40 cellular contexts compared by ENCODE assay signal in the genomic region with DNA sequence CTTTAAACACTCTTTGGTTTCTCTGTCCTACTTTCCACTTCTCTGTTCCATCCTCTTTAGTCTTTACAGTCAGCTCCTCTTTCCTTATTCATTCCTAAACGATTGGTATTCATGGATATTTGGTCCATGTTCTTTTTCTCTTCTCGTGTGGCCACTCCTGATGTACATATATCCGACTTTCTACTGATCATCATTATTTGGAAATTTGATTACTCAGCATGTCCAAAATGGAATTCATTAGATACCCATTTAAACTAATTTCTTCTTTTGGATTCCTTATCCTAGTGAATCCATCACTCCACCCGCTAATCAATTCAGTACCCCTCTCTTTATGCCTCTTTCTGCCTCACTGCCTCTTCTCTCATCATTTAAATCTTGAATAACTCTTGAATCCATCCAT. TPM values are rescaled to one million over a fixed set of nuclear protein-coding genes. Genes with fewer than 3 reads are reported as not detected.
"Had no signal": no experiment of that assay in that cellular context is flagged by ENCODE, and none has a peak within 500 bp of the region (broad histone marks: within the 10 kb centered on the region; RNA-seq: fewer than 3 reads in every experiment).

No MANE protein-coding gene starts in this region.

- ATAC-seq: activated CD8-positive, alpha-beta T cell treated with anti-CD3 and anti-CD28 coated beads for 36 hours; activated naive CD4-positive, alpha-beta T cell treated with anti-CD3 and anti-CD28 coated beads, Interleukin-2, amount 50 U/mL, for 72 hours; activated T-cell treated with anti-CD3 and anti-CD28 coated beads, Interleukin-2, amount 50 U/mL, for 4 hours; activated T-cell treated with anti-CD3 and anti-CD28 coated beads, Interleukin-2, amount 50 U/mL, for 72 hours; activated T-helper 17 cell treated with anti-CD3 and anti-CD28 coated beads, Interleukin-2, amount 50 U/mL, for 72 hours; body of pancreas had no signal

- H3K36me3 Mint-ChIP-seq: activated CD4-positive, alpha-beta memory T cell treated with anti-CD3 and anti-CD28 coated beads for 36 hours; activated naive CD4-positive, alpha-beta T cell treated with anti-CD3 and anti-CD28 coated beads, Interleukin-2, amount 50 U/mL, for 72 hours; activated naive CD8-positive, alpha-beta T cell treated with anti-CD3 and anti-CD28 coated beads for 36 hours had no signal

- H3K27me3 Mint-ChIP-seq: activated B cell treated with CpG ODN at 0.5 μM for 24 hours; activated CD4-positive, alpha-beta memory T cell treated with anti-CD3 and anti-CD28 coated beads for 36 hours; activated CD8-positive, alpha-beta T cell treated with anti-CD3 and anti-CD28 coated beads for 36 hours; activated naive CD8-positive, alpha-beta T cell treated with anti-CD3 and anti-CD28 coated beads for 36 hours; central memory CD8-positive, alpha-beta T cell had no signal

- DNase-seq: activated B cell treated with CpG ODN at 0.5 μM for 24 hours; activated CD4-positive, alpha-beta memory T cell treated with anti-CD3 and anti-CD28 coated beads for 36 hours; activated CD4-positive, alpha-beta T cell treated with anti-CD3 and anti-CD28 coated beads for 4 hours; activated CD4-positive, alpha-beta T cell treated with anti-CD3 and anti-CD28 coated beads, Interleukin-2, amount 10 ng/mL, durations not matched to agents 24 days and 14 days; activated CD4-positive, alpha-beta T cell treated with anti-CD3 and anti-CD28 coated beads, Interleukin-2, amount 50 U/mL, for 1 hour; activated CD4-positive, alpha-beta T cell treated with anti-CD3 and anti-CD28 coated beads, Interleukin-2, amount 50 U/mL, for 4 hours; activated CD4-positive, CD25-positive, alpha-beta regulatory T cell treated with anti-CD3 and anti-CD28 coated beads, Interleukin-2, amount 50 U/mL, for 72 hours; activated CD8-positive, alpha-beta memory T cell treated with anti-CD3 and anti-CD28 coated beads, Interleukin-2, amount 50 U/mL, for 4 hours; activated CD8-positive, alpha-beta T cell treated with anti-CD3 and anti-CD28 coated beads for 36 hours; activated effector memory CD4-positive, alpha-beta T cell treated with anti-CD3 and anti-CD28 coated beads, Interleukin-2, amount 50 U/mL, for 16 hours; activated gamma-delta T cell treated with Interleukin-2 at 50 U/mL for 16 hours; activated naive CD4-positive, alpha-beta T cell treated with anti-CD3 and anti-CD28 coated beads, Interleukin-2, amount 50 U/mL, for 16 hours; activated naive CD4-positive, alpha-beta T cell treated with Interleukin-2 at 50 U/mL for 16 hours; activated naive CD8-positive, alpha-beta T cell treated with anti-CD3 and anti-CD28 coated beads for 36 hours; activated T-cell treated with anti-CD3 and anti-CD28 coated beads for 4 hours; activated T-cell treated with anti-CD3 and anti-CD28 coated beads, Interleukin-2, amount 50 U/mL, for 1 hour; activated T-cell treated with anti-CD3 and anti-CD28 coated beads, Interleukin-2, amount 50 U/mL, for 4 hours; activated T-cell treated with anti-CD3 and anti-CD28 coated beads, Interleukin-2, amount 50 U/mL, for 72 hours; adrenal gland; amniotic stem cell; aorta; body of pancreas; brain microvascular endothelial cell; caudate nucleus; cerebellar nuclear complex; T-helper 2 cell; T-helper 9 cell had no signal

- H3K9me3 Mint-ChIP-seq: activated CD4-positive, alpha-beta memory T cell treated with anti-CD3 and anti-CD28 coated beads for 36 hours; activated CD4-positive, alpha-beta T cell treated with anti-CD3 and anti-CD28 coated beads, Interleukin-2, amount 10 ng/mL, durations not matched to agents 24 days and 14 days; activated CD8-positive, alpha-beta T cell treated with anti-CD3 and anti-CD28 coated beads for 36 hours; activated naive CD8-positive, alpha-beta T cell treated with anti-CD3 and anti-CD28 coated beads for 36 hours; activated T-cell treated with anti-CD3 and anti-CD28 coated beads, Interleukin-2, amount 50 U/mL, for 4 hours; activated T-cell treated with anti-CD3 and anti-CD28 coated beads, Interleukin-2, amount 50 U/mL, for 72 hours; activated T-helper 1 cell treated with anti-CD3 and anti-CD28 coated beads, Interleukin-12 subunit alpha, Interleukin-12 subunit beta, Interleukin-2, Interleukin-4 antibody, amounts not matched to agents 30 ng/mL and 10 ng/mL and 1 ng/mL, durations not matched to agents 14 hours and 24 hours and 36 hours; activated T-helper 17 cell treated with anti-CD3 and anti-CD28 coated beads, Interleukin-2, amount 50 U/mL, for 72 hours; central memory CD8-positive, alpha-beta T cell; T-helper 1 cell treated with Interleukin-12 subunit alpha and Interleukin-12 subunit beta and Interleukin-4 antibody, amounts not matched to agents 30 μg/mL and 1 μg/mL, for 36 hours; T-helper 2 cell treated with Interferon-gamma antibody and Interleukin-4, amounts not matched to agents 5 μg/mL and 100 μg/mL, for 36 hours had no signal

- H3K9me3 ChIP-seq: adrenal gland, body of pancreas, breast epithelium had no signal

- H3K4me3 ChIP-seq: adrenal gland, body of pancreas, breast epithelium, cardiac muscle cell had no signal

- H3K36me3 ChIP-seq: adrenal gland, brain microvascular endothelial cell, breast epithelium, cardiac muscle cell had no signal

- H3K27me3 ChIP-seq: adrenal gland, body of pancreas, brain microvascular endothelial cell, breast epithelium, cardiac muscle cell had no signal

- H3K4me3 Mint-ChIP-seq: activated B cell treated with CpG ODN at 0.5 μM for 24 hours; activated CD4-positive, alpha-beta memory T cell treated with anti-CD3 and anti-CD28 coated beads for 36 hours; activated CD4-positive, alpha-beta T cell treated with anti-CD3 and anti-CD28 coated beads, Interleukin-2, amount 10 ng/mL, durations not matched to agents 24 days and 14 days; activated CD8-positive, alpha-beta T cell treated with anti-CD3 and anti-CD28 coated beads for 36 hours; activated naive CD8-positive, alpha-beta T cell treated with anti-CD3 and anti-CD28 coated beads for 36 hours; activated T-cell treated with anti-CD3 and anti-CD28 coated beads, Interleukin-2, amount 50 U/mL, for 4 hours; activated T-cell treated with anti-CD3 and anti-CD28 coated beads, Interleukin-2, amount 50 U/mL, for 72 hours; activated T-helper 1 cell treated with anti-CD3 and anti-CD28 coated beads, Interleukin-12 subunit alpha, Interleukin-12 subunit beta, Interleukin-2, Interleukin-4 antibody, amounts not matched to agents 30 ng/mL and 10 ng/mL and 1 ng/mL, durations not matched to agents 14 hours and 24 hours and 36 hours; activated T-helper 17 cell treated with anti-CD3 and anti-CD28 coated beads, Interleukin-2, amount 50 U/mL, for 72 hours; central memory CD8-positive, alpha-beta T cell; T-helper 1 cell treated with Interleukin-12 subunit alpha and Interleukin-12 subunit beta and Interleukin-4 antibody, amounts not matched to agents 30 μg/mL and 1 μg/mL, for 36 hours; T-helper 2 cell treated with Interferon-gamma antibody and Interleukin-4, amounts not matched to agents 5 μg/mL and 100 μg/mL, for 36 hours had no signal

- H3K4me1 ChIP-seq: body of pancreas, breast epithelium had no signal

- H3K27ac Mint-ChIP-seq: activated B cell treated with CpG ODN at 0.5 μM for 24 hours; activated CD4-positive, alpha-beta memory T cell treated with anti-CD3 and anti-CD28 coated beads for 36 hours; activated CD4-positive, alpha-beta T cell treated with anti-CD3 and anti-CD28 coated beads, Interleukin-2, amount 10 ng/mL, durations not matched to agents 24 days and 14 days; activated CD8-positive, alpha-beta T cell treated with anti-CD3 and anti-CD28 coated beads for 36 hours; activated naive CD4-positive, alpha-beta T cell treated with anti-CD3 and anti-CD28 coated beads, Interleukin-2, amount 50 U/mL, for 72 hours; activated naive CD8-positive, alpha-beta T cell treated with anti-CD3 and anti-CD28 coated beads for 36 hours; activated T-cell treated with anti-CD3 and anti-CD28 coated beads, Interleukin-2, amount 50 U/mL, for 72 hours; activated T-helper 1 cell treated with anti-CD3 and anti-CD28 coated beads, Interleukin-12 subunit alpha, Interleukin-12 subunit beta, Interleukin-2, Interleukin-4 antibody, amounts not matched to agents 30 ng/mL and 10 ng/mL and 1 ng/mL, durations not matched to agents 14 hours and 24 hours and 36 hours; activated T-helper 17 cell treated with anti-CD3 and anti-CD28 coated beads, Interleukin-2, amount 50 U/mL, for 72 hours; T-helper 1 cell treated with Interleukin-12 subunit alpha and Interleukin-12 subunit beta and Interleukin-4 antibody, amounts not matched to agents 30 μg/mL and 1 μg/mL, for 36 hours; T-helper 2 cell treated with Interferon-gamma antibody and Interleukin-4, amounts not matched to agents 5 μg/mL and 100 μg/mL, for 36 hours had no signal

- H3K4me1 Mint-ChIP-seq: activated B cell treated with CpG ODN at 0.5 μM for 24 hours; activated CD4-positive, alpha-beta T cell treated with anti-CD3 and anti-CD28 coated beads, Interleukin-2, amount 10 ng/mL, durations not matched to agents 24 days and 14 days; activated naive CD8-positive, alpha-beta T cell treated with anti-CD3 and anti-CD28 coated beads for 36 hours; activated T-helper 17 cell treated with anti-CD3 and anti-CD28 coated beads, Interleukin-2, amount 50 U/mL, for 72 hours; central memory CD8-positive, alpha-beta T cell had no signal

- FAIRE-seq: astrocyte, TTC549 had no signal

- H3K27ac ChIP-seq: adrenal gland, body of pancreas, breast epithelium, cardiac muscle cell, VCaP had no signal

RNA-seq across cellular contexts. Expression of gene TNFSF18, which starts 43.8 kb away (rescaled TPM):
- total RNA-seq: activated B cell treated with CpG ODN at 0.5 μM for 24 hours; activated CD4-positive, alpha-beta memory T cell treated with anti-CD3 and anti-CD28 coated beads for 36 hours; activated CD4-positive, alpha-beta T cell treated with anti-CD3 and anti-CD28 coated beads, Interleukin-2, amount 10 ng/mL, durations not matched to agents 24 days and 14 days; activated CD8-positive, alpha-beta memory T cell treated with anti-CD3 and anti-CD28 coated beads for 36 hours; activated CD8-positive, alpha-beta T cell treated with anti-CD3 and anti-CD28 coated beads for 36 hours; activated naive CD4-positive, alpha-beta T cell treated with anti-CD3 and anti-CD28 coated beads, Interleukin-2, amount 50 U/mL, for 72 hours; activated naive CD8-positive, alpha-beta T cell treated with anti-CD3 and anti-CD28 coated beads for 36 hours; activated T-cell treated with anti-CD3 and anti-CD28 coated beads, Interleukin-2, amount 50 U/mL, for 4 hours; activated T-cell treated with anti-CD3 and anti-CD28 coated beads, Interleukin-2, amount 50 U/mL, for 72 hours; activated T-helper 1 cell treated with anti-CD3 and anti-CD28 coated beads, Interleukin-12 subunit alpha, Interleukin-12 subunit beta, Interleukin-2, Interleukin-4 antibody, amounts not matched to agents 30 ng/mL and 10 ng/mL and 1 ng/mL, durations not matched to agents 14 hours and 24 hours and 36 hours; activated T-helper 17 cell treated with anti-CD3 and anti-CD28 coated beads, Interleukin-2, amount 50 U/mL, for 72 hours; body of pancreas; breast epithelium; chondrocyte had no signal
- polyA plus RNA-seq: aorta, cardiac muscle cell had no signal
